In the genomic region with DNA sequence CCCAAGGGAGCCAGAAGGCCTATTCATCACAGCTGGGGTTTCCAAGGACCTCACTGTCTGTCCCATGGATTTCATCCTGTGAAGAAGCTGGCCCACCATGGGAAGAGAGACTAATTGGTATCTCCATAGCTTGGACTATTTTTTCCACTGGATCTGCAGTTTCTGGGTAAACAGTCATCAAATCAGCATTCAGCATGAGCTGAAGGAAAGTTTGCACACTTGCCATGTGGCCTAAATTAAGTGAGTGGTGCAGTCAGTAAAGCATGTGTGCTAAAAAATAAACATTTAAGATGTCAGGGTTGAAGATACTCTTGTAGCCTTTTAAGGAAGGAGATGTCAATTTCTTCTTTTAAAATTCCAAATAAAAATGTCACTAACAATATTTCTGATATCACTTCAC, we compare ENCODE assay signal across 22 cellular contexts.
"Had no signal": no experiment of that assay in that cellular context is flagged by ENCODE, and none has a peak within 500 bp of the region (broad histone marks: within the 10 kb centered on the region; RNA-seq: fewer than 3 reads in every experiment).

No MANE protein-coding gene starts in this region.

- H3K9me3 Mint-ChIP-seq: activated B cell treated with CpG ODN at 0.5 μM for 24 hours; activated CD4-positive, alpha-beta memory T cell treated with anti-CD3 and anti-CD28 coated beads for 36 hours; neural crest cell; stimulated activated effector memory CD8-positive, alpha-beta T cell treated with anti-CD3 and anti-CD28 coated beads, Interleukin-12 subunit alpha, Interleukin-12 subunit beta, amount 100 ng/mL, for 72 hours had no signal

- H3K36me3 ChIP-seq: colonic mucosa, gastrocnemius medialis, lower lobe of right lung, suprapubic skin, transverse colon had no signal

- H3K27ac Mint-ChIP-seq: activated B cell treated with CpG ODN at 0.5 μM for 24 hours; activated CD4-positive, alpha-beta memory T cell treated with anti-CD3 and anti-CD28 coated beads for 36 hours; activated naive CD8-positive, alpha-beta T cell treated with anti-CD3 and anti-CD28 coated beads for 36 hours; stimulated activated effector memory CD8-positive, alpha-beta T cell treated with anti-CD3 and anti-CD28 coated beads, Interleukin-12 subunit alpha, Interleukin-12 subunit beta, amount 100 ng/mL, for 72 hours; stimulated activated naive CD8-positive, alpha-beta T cell treated with anti-CD3 and anti-CD28 coated beads, Interleukin-15, amount 100 ng/mL, for 72 hours; T-helper 17 cell had no signal

- H3K4me1 ChIP-seq: colonic mucosa, lower lobe of right lung had no signal

- H3K27me3 Mint-ChIP-seq: stimulated activated naive CD8-positive, alpha-beta T cell treated with anti-CD3 and anti-CD28 coated beads, Interleukin-15, amount 100 ng/mL, for 72 hours had no signal

- FAIRE-seq: keratinocyte, small intestine had no signal

- H3K4me3 Mint-ChIP-seq: activated B cell treated with CpG ODN at 0.5 μM for 24 hours; activated CD4-positive, alpha-beta memory T cell treated with anti-CD3 and anti-CD28 coated beads for 36 hours; activated naive CD8-positive, alpha-beta T cell treated with anti-CD3 and anti-CD28 coated beads for 36 hours; neural crest cell; stimulated activated effector memory CD8-positive, alpha-beta T cell treated with anti-CD3 and anti-CD28 coated beads, Interleukin-12 subunit alpha, Interleukin-12 subunit beta, amount 100 ng/mL, for 72 hours; stimulated activated naive CD8-positive, alpha-beta T cell treated with anti-CD3 and anti-CD28 coated beads, Interleukin-15, amount 100 ng/mL, for 72 hours; T-helper 17 cell had no signal

- H3K4me1 Mint-ChIP-seq: activated B cell treated with CpG ODN at 0.5 μM for 24 hours; activated naive CD8-positive, alpha-beta T cell treated with anti-CD3 and anti-CD28 coated beads for 36 hours; stimulated activated effector memory CD8-positive, alpha-beta T cell treated with anti-CD3 and anti-CD28 coated beads, Interleukin-12 subunit alpha, Interleukin-12 subunit beta, amount 100 ng/mL, for 72 hours; stimulated activated naive CD8-positive, alpha-beta T cell treated with anti-CD3 and anti-CD28 coated beads, Interleukin-15, amount 100 ng/mL, for 72 hours had no signal

- H3K27ac ChIP-seq: colonic mucosa, gastrocnemius medialis, lower lobe of right lung, suprapubic skin had no signal

- H3K4me3 ChIP-seq: colonic mucosa, dorsolateral prefrontal cortex, gastrocnemius medialis, lower lobe of right lung, mucosa of descending colon, suprapubic skin, transverse colon had no signal

- H3K36me3 Mint-ChIP-seq: activated CD4-positive, alpha-beta memory T cell treated with anti-CD3 and anti-CD28 coated beads for 36 hours; activated naive CD8-positive, alpha-beta T cell treated with anti-CD3 and anti-CD28 coated beads for 36 hours; stimulated activated effector memory CD8-positive, alpha-beta T cell treated with anti-CD3 and anti-CD28 coated beads, Interleukin-12 subunit alpha, Interleukin-12 subunit beta, amount 100 ng/mL, for 72 hours had no signal

- H3K9me3 ChIP-seq: colonic mucosa, gastrocnemius medialis, lower lobe of right lung, mucosa of descending colon, suprapubic skin, transverse colon had no signal

- DNase-seq: activated B cell treated with CpG ODN at 0.5 μM for 24 hours; activated CD4-positive, alpha-beta memory T cell treated with anti-CD3 and anti-CD28 coated beads for 36 hours; activated CD4-positive, alpha-beta T cell treated with anti-CD3 and anti-CD28 coated beads for 48 hours; activated naive CD4-positive, alpha-beta T cell treated with Interleukin-2 at 50 U/mL for 16 hours; activated naive CD8-positive, alpha-beta T cell treated with anti-CD3 and anti-CD28 coated beads for 36 hours; activated T-cell treated with anti-CD3 and anti-CD28 coated beads, Interleukin-2, amount 50 U/mL, for 48 hours; amniotic stem cell; colonic mucosa; gastrocnemius medialis; lower lobe of right lung; mesendoderm; mucosa of descending colon; small intestine; stimulated activated CD4-positive, alpha-beta T cell treated with anti-CD3 and anti-CD28 coated beads, Interleukin-2, amount 100 ng/mL, for 24 hours; stimulated activated naive CD8-positive, alpha-beta T cell treated with anti-CD3 and anti-CD28 coated beads, Interleukin-15, amount 100 ng/mL, for 72 hours; T-helper 17 cell; transverse colon had no signal

- H3K27me3 ChIP-seq: colonic mucosa, dorsolateral prefrontal cortex, gastrocnemius medialis, suprapubic skin, transverse colon had no signal
